8 cellular contexts compared by ENCODE assay signal in the genomic region with DNA sequence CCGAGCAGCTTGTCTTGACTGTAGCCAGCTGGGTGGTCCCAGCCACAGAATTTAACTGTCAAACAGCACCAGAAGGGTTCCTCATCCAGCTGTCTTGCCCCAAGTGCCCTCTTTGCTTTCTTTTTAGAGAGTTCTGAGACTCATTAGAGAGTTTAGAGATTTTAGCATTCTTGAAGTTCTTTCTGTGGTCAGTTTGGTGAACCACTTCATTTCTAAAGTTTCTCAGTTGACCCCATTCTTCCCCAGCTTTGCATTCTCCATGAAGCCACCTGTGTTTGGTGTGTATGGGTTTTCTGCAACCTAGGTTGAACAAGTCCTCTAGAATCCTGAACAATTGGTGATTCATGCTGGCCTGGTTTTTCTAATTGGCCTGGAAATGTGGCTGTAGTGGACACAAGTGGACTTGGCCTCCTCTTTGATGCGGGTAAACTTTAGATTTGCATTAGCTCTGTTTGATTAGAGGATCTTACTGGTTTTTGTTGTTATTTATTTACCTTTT. TPM values are rescaled to one million over a fixed set of nuclear protein-coding genes. Genes with fewer than 3 reads are reported as not detected.
DNase-seq lines count a peak whose midpoint lies in the region; ATAC-seq lines count a peak whose summit lies in the region.

No MANE protein-coding gene starts in this region.

- ATAC-seq in GM18517 (IDR thresholded peaks at IDR 0.05; ENCODE audit: unreplicated experiment), result peak; percentile 90
- ATAC-seq in HG02678 (IDR thresholded peaks at IDR 0.05; ENCODE audit: unreplicated experiment), result peak; percentile 91

- DNase-seq in RPMI7951 (ENCODE audit: low read depth) (peak; percentile 95), islet precursor cell (peak; percentile 90), COR-L47 (lab: John Stamatoyannopoulos, UW) (no peak), HuH-7 (ENCODE audit: low spot score) (no peak)
- DNase-seq in effector CD4-positive, alpha-beta T cell, result no peak
- DNase-seq in activated CD4-positive, CD25-positive, alpha-beta regulatory T cell (lab: John Stamatoyannopoulos, UW), result no peak

RNA-seq across cellular contexts. Expression of gene FLNB, which starts 33.7 kb away (rescaled TPM):
- 104 TPM in 2 replicates for total RNA-seq in RPMI7951 (2014; rRNA removed; shearing (Covaris generic))

Comparison
In these comparisons a context has a peak if more than half of its experiments do, and no peak if none do; other contexts are left out.
1. DNase-seq: peak in RPMI7951 (single experiment) and islet precursor cell (single experiment); none in COR-L47 (single experiment), effector CD4-positive, alpha-beta T cell (single experiment), HuH-7 (single experiment) and activated CD4-positive, CD25-positive, alpha-beta regulatory T cell (0 of 4).